In the genomic region with DNA sequence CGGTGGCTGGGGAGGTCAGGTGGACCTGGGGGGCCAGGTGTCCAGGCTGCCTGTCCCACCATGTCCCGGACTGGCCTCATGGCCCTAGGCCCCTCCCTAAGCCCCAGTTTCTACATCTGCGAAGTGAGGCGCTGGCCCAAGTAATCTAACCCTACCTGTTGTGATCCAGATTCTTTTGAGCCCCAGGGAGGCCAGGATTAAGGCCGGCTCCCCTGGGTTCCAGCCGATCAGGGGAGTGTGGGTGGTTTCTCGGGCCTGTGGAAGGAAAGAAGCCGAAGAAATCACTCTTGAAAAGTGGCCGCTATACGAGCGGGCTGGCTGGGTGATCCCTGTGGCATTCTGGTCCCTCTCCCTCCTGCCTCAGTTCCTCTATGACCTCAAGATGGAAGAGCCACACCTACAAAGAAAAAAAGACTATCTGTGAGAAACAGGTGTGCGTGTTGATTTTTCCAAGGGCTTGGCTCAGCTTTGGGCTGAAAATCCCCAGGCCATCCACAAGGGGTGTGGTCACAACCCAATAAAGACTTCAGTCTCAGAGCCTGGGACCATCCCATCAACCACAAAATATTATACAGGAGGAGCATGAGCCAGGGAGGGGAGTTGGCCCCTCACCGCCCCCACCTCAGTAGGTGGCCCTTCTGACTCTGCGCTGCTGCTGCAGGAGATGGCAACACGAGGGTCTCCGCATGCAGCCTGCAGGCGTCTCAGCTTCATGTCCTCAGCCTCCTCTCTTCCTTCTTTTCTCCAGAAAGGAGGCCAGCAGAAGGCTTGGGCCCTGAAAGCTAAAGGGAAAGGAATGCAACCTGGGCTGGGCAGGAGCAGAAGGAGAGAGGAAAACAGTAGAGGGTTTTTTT, we compare ENCODE assay signal across 1 cellular context.
TF ChIP-seq lines count a peak whose summit lies in the region.

No MANE protein-coding gene starts in this region.

TF ChIP-seq in GM23338, 12 proteins besides CTCF, POLR2A, EP300 and RAD21 (continued from another document):
- TF ChIP-seq, protein P1, sequence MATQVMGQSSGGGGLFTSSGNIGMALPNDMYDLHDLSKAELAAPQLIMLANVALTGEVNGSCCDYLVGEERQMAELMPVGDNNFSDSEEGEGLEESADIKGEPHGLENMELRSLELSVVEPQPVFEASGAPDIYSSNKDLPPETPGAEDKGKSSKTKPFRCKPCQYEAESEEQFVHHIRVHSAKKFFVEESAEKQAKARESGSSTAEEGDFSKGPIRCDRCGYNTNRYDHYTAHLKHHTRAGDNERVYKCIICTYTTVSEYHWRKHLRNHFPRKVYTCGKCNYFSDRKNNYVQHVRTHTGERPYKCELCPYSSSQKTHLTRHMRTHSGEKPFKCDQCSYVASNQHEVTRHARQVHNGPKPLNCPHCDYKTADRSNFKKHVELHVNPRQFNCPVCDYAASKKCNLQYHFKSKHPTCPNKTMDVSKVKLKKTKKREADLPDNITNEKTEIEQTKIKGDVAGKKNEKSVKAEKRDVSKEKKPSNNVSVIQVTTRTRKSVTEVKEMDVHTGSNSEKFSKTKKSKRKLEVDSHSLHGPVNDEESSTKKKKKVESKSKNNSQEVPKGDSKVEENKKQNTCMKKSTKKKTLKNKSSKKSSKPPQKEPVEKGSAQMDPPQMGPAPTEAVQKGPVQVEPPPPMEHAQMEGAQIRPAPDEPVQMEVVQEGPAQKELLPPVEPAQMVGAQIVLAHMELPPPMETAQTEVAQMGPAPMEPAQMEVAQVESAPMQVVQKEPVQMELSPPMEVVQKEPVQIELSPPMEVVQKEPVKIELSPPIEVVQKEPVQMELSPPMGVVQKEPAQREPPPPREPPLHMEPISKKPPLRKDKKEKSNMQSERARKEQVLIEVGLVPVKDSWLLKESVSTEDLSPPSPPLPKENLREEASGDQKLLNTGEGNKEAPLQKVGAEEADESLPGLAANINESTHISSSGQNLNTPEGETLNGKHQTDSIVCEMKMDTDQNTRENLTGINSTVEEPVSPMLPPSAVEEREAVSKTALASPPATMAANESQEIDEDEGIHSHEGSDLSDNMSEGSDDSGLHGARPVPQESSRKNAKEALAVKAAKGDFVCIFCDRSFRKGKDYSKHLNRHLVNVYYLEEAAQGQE (IDR thresholded peaks at IDR 0.05; ENCODE audit: unreplicated experiment): no peak
- TF ChIP-seq STAT1 (IDR thresholded peaks at IDR 0.05; ENCODE audit: unreplicated experiment) (no peak), EZH2 (IDR thresholded peaks at IDR 0.05; ENCODE audit: low read depth, unreplicated experiment) (no peak), NANOG (IDR thresholded peaks at IDR 0.05; ENCODE audit: borderline replicate concordance) (no peak)
- TF ChIP-seq, protein P2, sequence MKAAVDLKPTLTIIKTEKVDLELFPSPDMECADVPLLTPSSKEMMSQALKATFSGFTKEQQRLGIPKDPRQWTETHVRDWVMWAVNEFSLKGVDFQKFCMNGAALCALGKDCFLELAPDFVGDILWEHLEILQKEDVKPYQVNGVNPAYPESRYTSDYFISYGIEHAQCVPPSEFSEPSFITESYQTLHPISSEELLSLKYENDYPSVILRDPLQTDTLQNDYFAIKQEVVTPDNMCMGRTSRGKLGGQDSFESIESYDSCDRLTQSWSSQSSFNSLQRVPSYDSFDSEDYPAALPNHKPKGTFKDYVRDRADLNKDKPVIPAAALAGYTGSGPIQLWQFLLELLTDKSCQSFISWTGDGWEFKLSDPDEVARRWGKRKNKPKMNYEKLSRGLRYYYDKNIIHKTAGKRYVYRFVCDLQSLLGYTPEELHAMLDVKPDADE (IDR thresholded peaks at IDR 0.05): no peak
- TF ChIP-seq, protein P3, sequence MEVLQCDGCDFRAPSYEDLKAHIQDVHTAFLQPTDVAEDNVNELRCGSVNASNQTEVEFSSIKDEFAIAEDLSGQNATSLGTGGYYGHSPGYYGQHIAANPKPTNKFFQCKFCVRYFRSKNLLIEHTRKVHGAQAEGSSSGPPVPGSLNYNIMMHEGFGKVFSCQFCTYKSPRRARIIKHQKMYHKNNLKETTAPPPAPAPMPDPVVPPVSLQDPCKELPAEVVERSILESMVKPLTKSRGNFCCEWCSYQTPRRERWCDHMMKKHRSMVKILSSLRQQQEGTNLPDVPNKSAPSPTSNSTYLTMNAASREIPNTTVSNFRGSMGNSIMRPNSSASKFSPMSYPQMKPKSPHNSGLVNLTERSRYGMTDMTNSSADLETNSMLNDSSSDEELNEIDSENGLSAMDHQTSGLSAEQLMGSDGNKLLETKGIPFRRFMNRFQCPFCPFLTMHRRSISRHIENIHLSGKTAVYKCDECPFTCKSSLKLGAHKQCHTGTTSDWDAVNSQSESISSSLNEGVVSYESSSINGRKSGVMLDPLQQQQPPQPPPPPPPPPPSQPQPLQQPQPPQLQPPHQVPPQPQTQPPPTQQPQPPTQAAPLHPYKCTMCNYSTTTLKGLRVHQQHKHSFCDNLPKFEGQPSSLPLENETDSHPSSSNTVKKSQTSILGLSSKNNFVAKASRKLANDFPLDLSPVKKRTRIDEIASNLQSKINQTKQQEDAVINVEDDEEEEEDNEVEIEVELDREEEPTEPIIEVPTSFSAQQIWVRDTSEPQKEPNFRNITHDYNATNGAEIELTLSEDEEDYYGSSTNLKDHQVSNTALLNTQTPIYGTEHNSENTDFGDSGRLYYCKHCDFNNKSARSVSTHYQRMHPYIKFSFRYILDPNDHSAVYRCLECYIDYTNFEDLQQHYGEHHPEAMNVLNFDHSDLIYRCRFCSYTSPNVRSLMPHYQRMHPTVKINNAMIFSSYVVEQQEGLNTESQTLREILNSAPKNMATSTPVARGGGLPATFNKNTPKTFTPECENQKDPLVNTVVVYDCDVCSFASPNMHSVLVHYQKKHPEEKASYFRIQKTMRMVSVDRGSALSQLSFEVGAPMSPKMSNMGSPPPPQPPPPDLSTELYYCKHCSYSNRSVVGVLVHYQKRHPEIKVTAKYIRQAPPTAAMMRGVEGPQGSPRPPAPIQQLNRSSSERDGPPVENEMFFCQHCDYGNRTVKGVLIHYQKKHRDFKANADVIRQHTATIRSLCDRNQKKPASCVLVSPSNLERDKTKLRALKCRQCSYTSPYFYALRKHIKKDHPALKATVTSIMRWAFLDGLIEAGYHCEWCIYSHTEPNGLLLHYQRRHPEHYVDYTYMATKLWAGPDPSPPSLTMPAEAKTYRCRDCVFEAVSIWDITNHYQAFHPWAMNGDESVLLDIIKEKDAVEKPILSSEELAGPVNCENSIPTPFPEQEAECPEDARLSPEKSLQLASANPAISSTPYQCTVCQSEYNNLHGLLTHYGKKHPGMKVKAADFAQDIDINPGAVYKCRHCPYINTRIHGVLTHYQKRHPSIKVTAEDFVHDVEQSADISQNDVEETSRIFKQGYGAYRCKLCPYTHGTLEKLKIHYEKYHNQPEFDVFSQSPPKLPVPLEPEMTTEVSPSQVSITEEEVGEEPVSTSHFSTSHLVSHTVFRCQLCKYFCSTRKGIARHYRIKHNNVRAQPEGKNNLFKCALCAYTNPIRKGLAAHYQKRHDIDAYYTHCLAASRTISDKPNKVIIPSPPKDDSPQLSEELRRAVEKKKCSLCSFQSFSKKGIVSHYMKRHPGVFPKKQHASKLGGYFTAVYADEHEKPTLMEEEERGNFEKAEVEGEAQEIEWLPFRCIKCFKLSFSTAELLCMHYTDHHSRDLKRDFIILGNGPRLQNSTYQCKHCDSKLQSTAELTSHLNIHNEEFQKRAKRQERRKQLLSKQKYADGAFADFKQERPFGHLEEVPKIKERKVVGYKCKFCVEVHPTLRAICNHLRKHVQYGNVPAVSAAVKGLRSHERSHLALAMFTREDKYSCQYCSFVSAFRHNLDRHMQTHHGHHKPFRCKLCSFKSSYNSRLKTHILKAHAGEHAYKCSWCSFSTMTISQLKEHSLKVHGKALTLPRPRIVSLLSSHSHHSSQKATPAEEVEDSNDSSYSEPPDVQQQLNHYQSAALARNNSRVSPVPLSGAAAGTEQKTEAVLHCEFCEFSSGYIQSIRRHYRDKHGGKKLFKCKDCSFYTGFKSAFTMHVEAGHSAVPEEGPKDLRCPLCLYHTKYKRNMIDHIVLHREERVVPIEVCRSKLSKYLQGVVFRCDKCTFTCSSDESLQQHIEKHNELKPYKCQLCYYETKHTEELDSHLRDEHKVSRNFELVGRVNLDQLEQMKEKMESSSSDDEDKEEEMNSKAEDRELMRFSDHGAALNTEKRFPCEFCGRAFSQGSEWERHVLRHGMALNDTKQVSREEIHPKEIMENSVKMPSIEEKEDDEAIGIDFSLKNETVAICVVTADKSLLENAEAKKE (CRISPR knock-in tag; IDR thresholded peaks at IDR 0.05): no peak
TF ChIP-seq in GM23338: peak in this region for 0.
